14 cellular contexts compared by ENCODE assay signal in the genomic region with DNA sequence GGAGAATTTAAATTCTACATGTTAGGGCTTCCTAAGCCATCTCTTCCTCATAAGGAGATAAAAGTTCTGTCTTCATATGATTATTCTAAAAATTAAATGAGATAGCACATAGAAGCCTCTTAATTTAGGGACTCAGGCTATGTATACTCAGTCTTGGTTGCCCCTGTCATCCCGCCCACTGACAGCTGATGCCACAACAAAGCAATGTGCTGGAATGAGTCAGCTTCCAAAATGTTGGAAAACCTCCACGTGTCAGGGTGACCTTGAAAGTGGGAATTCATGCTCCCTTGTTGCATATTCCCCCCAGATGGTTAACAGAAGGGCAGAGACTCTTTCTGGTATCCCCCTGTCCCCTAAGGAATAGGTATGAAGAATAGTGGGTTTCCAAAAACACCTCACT.
DNase-seq lines count a peak whose midpoint lies in the region; ATAC-seq, FAIRE-seq and TF ChIP-seq lines count a peak whose summit lies in the region.
"Had no signal": no experiment of that assay in that cellular context is flagged by ENCODE, and none has a peak within 500 bp of the region (broad histone marks: within the 10 kb centered on the region; RNA-seq: fewer than 3 reads in every experiment).

No MANE protein-coding gene starts in this region.

- TF ChIP-seq CTCF in HFF-Myc (IDR thresholded peaks at IDR 0.05; ENCODE audit: low read depth, low read length, missing control alignments) (no peak), kidney (IDR thresholded peaks at IDR 0.05; ENCODE audit: borderline replicate concordance, extremely low read depth, insufficient read depth) (no peak)

- H3K27ac ChIP-seq in ACC112 (ENCODE audit: low read depth, low read length) (peak overlapping the region; percentile 91), kidney (ENCODE audit: low read depth in 2 of 2, low read length in 2 of 2) (no peak overlapping the region), small intestine (ENCODE audit: low read depth in 1 of 2, low read length in 1 of 2) (no peak overlapping the region)
- H3K27ac ChIP-seq: esophagus squamous epithelium, transverse colon had no signal

- H3K4me1 ChIP-seq in ACC112 (ENCODE audit: control insufficient read depth, insufficient read depth, low read length, unreplicated experiment) (peaks cover 35% of the 10 kb centered on the region), adipocyte (ENCODE audit: control insufficient read depth, insufficient read depth, low read length) (peaks cover 15% of the 10 kb centered on the region), kidney (ENCODE audit: control insufficient read depth in 1 of 2, insufficient read depth in 1 of 2, low read depth in 1 of 2, low read length in 2 of 2) (no peaks in the 10 kb centered on the region), small intestine (ENCODE audit: control insufficient read depth in 2 of 2, insufficient read depth in 1 of 2, low read depth in 1 of 2, low read length in 1 of 2) (no peaks in the 10 kb centered on the region)
- H3K4me1 ChIP-seq: transverse colon had no signal

- H3K27me3 ChIP-seq in ACC112 (ENCODE audit: insufficient read depth, low read length) (no peaks in the 10 kb centered on the region), adipocyte (replicated peaks; ENCODE audit: control insufficient read depth, insufficient read depth, low read length) (no peaks in the 10 kb centered on the region), small intestine (ENCODE audit: control insufficient read depth in 2 of 2, insufficient read depth in 2 of 2, low read length in 2 of 2) (no peaks in the 10 kb centered on the region)
- H3K27me3 ChIP-seq: esophagus squamous epithelium, transverse colon had no signal

- DNase-seq in HFF-Myc (ENCODE audit: extremely low read depth, low read depth) = peak; percentile 84
- peak; percentile 17 for DNase-seq in adipocyte (ENCODE audit: low read depth)
- peak; percentile 59 for DNase-seq in fibroblast of the conjunctiva (ENCODE audit: low read depth)
- DNase-seq in kidney = no peak
- no peak for DNase-seq in cardiac septum (ENCODE audit: low spot score)
- no peak for DNase-seq in small intestine
- DNase-seq: esophagus squamous epithelium; stimulated activated CD4-positive, alpha-beta T cell treated with anti-CD3 and anti-CD28 coated beads, Interleukin-15, amount 100 ng/mL, for 24 hours; transverse colon had no signal

- no peaks in the 10 kb centered on the region for H3K79me2 ChIP-seq in ACC112 (ENCODE audit: control insufficient read depth, insufficient read depth, low read length, unreplicated experiment)

- H3K9me3 ChIP-seq in adipocyte (ENCODE audit: control insufficient read depth, low read length) = peaks cover 10% of the 10 kb centered on the region
- H3K9me3 ChIP-seq in kidney (ENCODE audit: control insufficient read depth in 1 of 2, low read length in 2 of 2) = peaks cover 5 to 8% of the 10 kb centered on the region in 2 donors
- no peaks in the 10 kb centered on the region for H3K9me3 ChIP-seq in small intestine (ENCODE audit: control insufficient read depth, low read depth)

- no peak overlapping the region for H2AFZ ChIP-seq in ACC112 (ENCODE audit: low read length, unreplicated experiment)

- H3K9ac ChIP-seq in adipocyte (ENCODE audit: low read length) (no peak overlapping the region), kidney (ENCODE audit: low read length in 2 of 2) (no peak overlapping the region)

- WGBS in small intestine, 3 donors = 55 to 77% (median 68%) methylated on average over 2 of the region's 2 CpGs

- intact Hi-C loops in kidney (cut with DNase I) = no loop called here
- intact Hi-C loops in cardiac septum (cut with DNase I) = no loop called here

- no peak for ATAC-seq in GM19397 (IDR thresholded peaks at IDR 0.05; ENCODE audit: unreplicated experiment)
- ATAC-seq: WTC11 had no signal

- H3K36me3 ChIP-seq in ACC112 (ENCODE audit: insufficient read depth, low read length) = no peaks in the 10 kb centered on the region
- no peaks in the 10 kb centered on the region for H3K36me3 ChIP-seq in adipocyte (ENCODE audit: control insufficient read depth, insufficient read depth, low read length, severe bottlenecking)
- no peaks in the 10 kb centered on the region for H3K36me3 ChIP-seq in kidney (ENCODE audit: control insufficient read depth in 1 of 2, insufficient read depth in 2 of 2, low read length in 2 of 2)
- H3K36me3 ChIP-seq in small intestine (ENCODE audit: control insufficient read depth in 2 of 2, insufficient read depth in 2 of 2, low read length in 2 of 2) = no peaks in the 10 kb centered on the region
- H3K36me3 ChIP-seq: esophagus squamous epithelium, transverse colon had no signal

- no peak for FAIRE-seq in kidney (lab: Jason Lieb, UNC)
- no peak for FAIRE-seq in small intestine (lab: Jason Lieb, UNC)
- FAIRE-seq: colon, GM12891 had no signal

- H3K4me3 ChIP-seq in ACC112 (ENCODE audit: low read depth, low read length) (0 out of 2 replicates have a peak overlapping the region, but pooled peaks have one; percentile 1), HFF-Myc (replicated peaks; ENCODE audit: low read depth, low read length) (no peak overlapping the region), adipocyte (ENCODE audit: low read length) (no peak overlapping the region), kidney (ENCODE audit: low read length in 2 of 2) (no peak overlapping the region), small intestine (ENCODE audit: low read depth in 1 of 2, low read length in 2 of 2) (no peak overlapping the region)
- H3K4me3 ChIP-seq: esophagus squamous epithelium, transverse colon had no signal

Comparison
In these comparisons a context has a peak if more than half of its experiments do, and no peak if none do; other contexts are left out.
1. DNase-seq: peak in HFF-Myc (single experiment), adipocyte (single experiment) and fibroblast of the conjunctiva (single experiment); none in kidney (single experiment), cardiac septum (single experiment) and small intestine (single experiment).